1 cellular context compared by ENCODE assay signal in genomic region chr1:114902343-114902742, GRCh38.
TF ChIP-seq lines count a peak whose summit lies in the region.

No MANE protein-coding gene starts in this region.

TF ChIP-seq in GM23338, 12 proteins besides CTCF, POLR2A, EP300 and RAD21 (continued from another document):
- TF ChIP-seq REST (IDR thresholded peaks at IDR 0.05; ENCODE audit: unreplicated experiment) (no peak), ETS1 (IDR thresholded peaks at IDR 0.05) (no peak), ZNF114 (CRISPR knock-in tag; IDR thresholded peaks at IDR 0.05) (no peak), EZH2phosphoT487 (IDR thresholded peaks at IDR 0.05; ENCODE audit: unreplicated experiment) (no peak)
